Comparison of ENCODE assay signal across 20 cellular contexts in the genomic region with DNA sequence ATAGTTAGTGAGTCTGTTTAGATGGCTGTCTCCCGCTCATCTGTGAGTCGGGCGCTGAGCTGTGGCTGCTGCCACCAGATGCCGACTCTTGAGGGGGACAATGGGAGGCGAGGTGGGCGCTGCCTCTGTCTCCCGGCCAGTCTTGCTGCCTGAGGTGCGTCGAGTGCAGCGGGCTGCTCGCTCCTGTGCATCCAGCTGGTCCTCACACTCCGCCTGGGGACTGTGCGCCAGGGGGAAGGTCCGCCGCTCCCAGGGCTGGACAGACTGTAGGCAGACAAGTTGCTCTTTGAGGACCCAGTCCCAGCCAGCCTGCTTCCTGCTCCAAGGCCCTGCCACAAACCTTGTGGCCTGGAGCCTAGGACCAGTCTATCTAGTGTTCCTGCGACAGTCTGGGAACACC. TPM values are rescaled to one million over a fixed set of nuclear protein-coding genes. Genes with fewer than 3 reads are reported as not detected.
"Had no signal": no experiment of that assay in that cellular context is flagged by ENCODE, and none has a peak within 500 bp of the region (broad histone marks: within the 10 kb centered on the region; RNA-seq: fewer than 3 reads in every experiment).

No MANE protein-coding gene starts in this region.

- H3K27ac ChIP-seq: adrenal gland, colonic mucosa, testis, upper lobe of left lung had no signal

- H3K4me3 Mint-ChIP-seq: activated CD4-positive, alpha-beta memory T cell treated with anti-CD3 and anti-CD28 coated beads for 36 hours; mesothelial cell of epicardium; nephron progenitor cell had no signal

- H3K9me3 ChIP-seq: adrenal gland, colonic mucosa, testis, upper lobe of left lung had no signal

- H3K27ac Mint-ChIP-seq: activated CD4-positive, alpha-beta memory T cell treated with anti-CD3 and anti-CD28 coated beads for 36 hours; mesothelial cell of epicardium; nephron progenitor cell had no signal

- H3K4me1 ChIP-seq: colonic mucosa had no signal

- H3K4me3 ChIP-seq: adrenal gland, colonic mucosa, lung, testis, upper lobe of left lung had no signal

- DNase-seq: activated CD4-positive, alpha-beta memory T cell treated with anti-CD3 and anti-CD28 coated beads for 36 hours; activated effector memory CD4-positive, alpha-beta T cell treated with anti-CD3 and anti-CD28 coated beads, Interleukin-2, amount 50 U/mL, for 16 hours; activated naive CD4-positive, alpha-beta T cell treated with anti-CD3 and anti-CD28 coated beads, Interleukin-2, amount 50 U/mL, for 16 hours; caudate nucleus; colonic mucosa; erythroblast; head of caudate nucleus; nephron progenitor cell; occipital lobe; retina; testis had no signal

- H3K27me3 ChIP-seq: adrenal gland, colonic mucosa, testis, upper lobe of left lung had no signal

- H3K27me3 Mint-ChIP-seq: activated CD4-positive, alpha-beta memory T cell treated with anti-CD3 and anti-CD28 coated beads for 36 hours had no signal

- ATAC-seq: left lobe of liver had no signal

- H3K9me3 Mint-ChIP-seq: activated CD4-positive, alpha-beta memory T cell treated with anti-CD3 and anti-CD28 coated beads for 36 hours; mesothelial cell of epicardium; nephron progenitor cell had no signal

- H3K4me1 Mint-ChIP-seq: mesothelial cell of epicardium had no signal

RNA-seq across cellular contexts. Expression of gene STH, which starts 32.4 kb away (rescaled TPM):
- total RNA-seq: activated CD4-positive, alpha-beta memory T cell treated with anti-CD3 and anti-CD28 coated beads for 36 hours; adrenal gland; colonic mucosa; left lobe of liver; lung; mesothelial cell of epicardium; posterior vena cava; skeletal muscle tissue; T-helper 2 cell treated with Interferon-gamma antibody and Interleukin-4, amounts not matched to agents 100 ng/mL and 5 ng/mL, for 36 hours; upper lobe of left lung had no signal
- polyA plus RNA-seq: adrenal gland, keratinocyte, lung had no signal
